ENCODE assay signal across 11 cellular contexts in genomic region chr2:118858485-118859156, GRCh38. TPM values are rescaled to one million over a fixed set of nuclear protein-coding genes. Genes with fewer than 3 reads are reported as not detected.
"Had no signal": no experiment of that assay in that cellular context is flagged by ENCODE, and none has a peak within 500 bp of the region (broad histone marks: within the 10 kb centered on the region; RNA-seq: fewer than 3 reads in every experiment).

No MANE protein-coding gene starts in this region.

- H3K9me3 ChIP-seq: esophagus squamous epithelium, SK-N-SH had no signal

- DNase-seq: activated CD4-positive, alpha-beta T cell treated with anti-CD3 and anti-CD28 coated beads, Interleukin-2, amount 10 ng/mL, durations not matched to agents 7 days and 5 days; activated CD8-positive, alpha-beta memory T cell treated with anti-CD3 and anti-CD28 coated beads for 24 hours; activated naive CD4-positive, alpha-beta T cell treated with anti-CD3 and anti-CD28 coated beads, Interleukin-2, amount 50 U/mL, for 16 hours; dermis blood vessel endothelial cell; esophagus squamous epithelium; left ventricle myocardium superior; SK-N-SH; small intestine; T-helper 1 cell had no signal

- H3K27ac ChIP-seq: esophagus squamous epithelium had no signal

- H3K36me3 ChIP-seq: esophagus squamous epithelium had no signal

- H3K4me2 ChIP-seq: SK-N-SH had no signal

- H3K4me3 ChIP-seq: esophagus squamous epithelium had no signal

- ATAC-seq: left ventricle myocardium superior; stimulated activated memory B cell treated with anti-CD40 and anti-IgM and Interleukin-4, amounts not matched to agents 10 μg/mL and 1 μg/mL and 100 μg/mL, for 72 hours had no signal

- H3K9ac ChIP-seq: SK-N-SH had no signal

RNA-seq across cellular contexts. Expression of gene EN1, which starts 11.2 kb away (rescaled TPM):
- total RNA-seq: activated CD4-positive, alpha-beta T cell treated with anti-CD3 and anti-CD28 coated beads, Interleukin-2, amount 10 ng/mL, durations not matched to agents 7 days and 5 days; dermis blood vessel endothelial cell; esophagus squamous epithelium; left ventricle myocardium superior; ureter had no signal
- polyA plus RNA-seq: SK-N-SH, small intestine had no signal
